Comparison of ENCODE assay signal across 1 cellular context in the genomic region with DNA sequence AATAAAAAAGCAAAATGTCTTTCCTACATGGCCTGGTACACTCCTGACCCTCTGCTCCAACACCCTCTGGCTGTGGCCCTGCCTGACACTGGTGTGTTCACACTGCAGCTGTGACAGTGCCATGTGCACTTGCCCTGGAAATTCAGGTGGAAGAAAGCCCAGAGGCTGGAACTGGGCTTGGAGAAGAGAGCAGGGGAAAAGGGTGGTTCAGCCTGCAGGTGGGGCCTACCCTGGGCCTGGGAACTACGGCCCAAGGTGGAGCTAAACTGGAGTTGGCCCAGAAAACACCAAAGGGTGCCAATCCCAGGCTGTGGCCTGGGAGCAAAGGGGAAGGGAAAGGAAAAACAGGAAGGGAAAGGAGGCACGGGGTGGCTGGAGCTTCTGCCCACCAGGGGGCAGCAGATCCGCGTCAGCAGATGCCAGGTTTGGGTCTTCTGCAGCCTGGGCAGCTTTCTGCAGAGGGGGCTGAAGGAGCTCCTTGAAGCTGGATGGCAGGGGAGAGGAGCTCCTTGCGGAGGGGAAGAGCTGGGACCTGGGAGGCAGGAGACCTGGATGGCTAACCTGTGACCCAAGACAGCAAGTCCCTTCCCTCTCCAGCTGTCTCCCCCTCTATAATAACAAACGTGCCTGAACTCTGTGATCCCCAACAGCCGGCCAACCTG.
A peak's percentile ranks its signal among the peaks of the same experiment; 100 is the strongest.
TF ChIP-seq lines count a peak whose summit lies in the region.

No MANE protein-coding gene starts in this region.

TF ChIP-seq in HepG2, 621 proteins besides CTCF, POLR2A, EP300 and RAD21 (continued from another document):
- TF ChIP-seq EEA1 (CRISPR knock-in tag; IDR thresholded peaks at IDR 0.05; ENCODE audit: borderline replicate concordance) (0 out of 2 replicates have a peak, but pooled peaks have one; percentile 19), HNRNPK (IDR thresholded peaks at IDR 0.05; ENCODE audit: low read depth, low read length, poor library complexity, severe bottlenecking) (no peak), CCDC6 (CRISPR knock-in tag; IDR thresholded peaks at IDR 0.05) (0 out of 2 replicates have a peak, but pooled peaks have one; percentile 38), RFX5 (IDR thresholded peaks at IDR 0.05; ENCODE audit: low read depth, low read length) (no peak), THAP11 (CRISPR knock-in tag; IDR thresholded peaks at IDR 0.05) (peak; percentile 67; the same call in 1 of the 2 replicates), ETV6 (CRISPR knock-in tag; conservative IDR thresholded peaks at IDR 0.05) (no peak), ZBTB7B (CRISPR knock-in tag; IDR thresholded peaks at IDR 0.05) (0 out of 2 replicates have a peak, but pooled peaks have one; percentile 46), SRY (CRISPR knock-in tag; IDR thresholded peaks at IDR 0.05) (0 out of 2 replicates have a peak, but pooled peaks have one; percentile 76), AGO2 (optimal IDR thresholded peaks at IDR 0.05; ENCODE audit: low read depth, low read length) (peak; percentile 47), ZNF569 (CRISPR knock-in tag; IDR thresholded peaks at IDR 0.05; ENCODE audit: borderline replicate concordance) (0 out of 2 replicates have a peak, but pooled peaks have one; percentile 55), BHLHE40 (IDR thresholded peaks at IDR 0.05; ENCODE audit: low read length) (peak; percentile 8; the same call in 1 of the 2 replicates), HDAC2 (CRISPR knock-in tag; IDR thresholded peaks at IDR 0.05) (peak; percentile 31; the same call in 1 of the 2 replicates), MAZ (IDR thresholded peaks at IDR 0.05; ENCODE audit: borderline replicate concordance, low read depth, low read length) (0 out of 2 replicates have a peak, but pooled peaks have one; percentile 22), MAZ (CRISPR knock-in tag; IDR thresholded peaks at IDR 0.05; ENCODE audit: low read depth) (no peak; the same call in 1 of the 2 replicates), HNRNPL (IDR thresholded peaks at IDR 0.05; ENCODE audit: low read depth, low read length) (peak; percentile 70; the same call in 1 of the 2 replicates), IRX3 (CRISPR knock-in tag; IDR thresholded peaks at IDR 0.05; ENCODE audit: borderline replicate concordance, low read depth) (0 out of 2 replicates have a peak, but pooled peaks have one; percentile 28), MIER2 (CRISPR knock-in tag; IDR thresholded peaks at IDR 0.05) (peak; percentile 70; the same call in 1 of the 2 replicates), ZZZ3 (CRISPR knock-in tag; IDR thresholded peaks at IDR 0.05; ENCODE audit: borderline replicate concordance) (no peak), ZNF879 (CRISPR knock-in tag; IDR thresholded peaks at IDR 0.05) (no peak), MIER3 (CRISPR knock-in tag; IDR thresholded peaks at IDR 0.05; ENCODE audit: borderline replicate concordance) (0 out of 2 replicates have a peak, but pooled peaks have one; percentile 52), ZNF101 (CRISPR knock-in tag; IDR thresholded peaks at IDR 0.05; ENCODE audit: borderline replicate concordance, low read depth) (no peak), NR2C2 (CRISPR knock-in tag; IDR thresholded peaks at IDR 0.05; ENCODE audit: borderline replicate concordance) (peak; percentile 24; the same call in 1 of the 2 replicates), ELF1 (CRISPR knock-in tag; IDR thresholded peaks at IDR 0.05) (peak; percentile 59), AHR (CRISPR knock-in tag; IDR thresholded peaks at IDR 0.05) (peak; percentile 63; the same call in 1 of the 2 replicates), SALL1 (CRISPR knock-in tag; IDR thresholded peaks at IDR 0.05) (peak; percentile 57; the same call in 1 of the 2 replicates), ZFX (CRISPR knock-in tag; IDR thresholded peaks at IDR 0.05; ENCODE audit: low read depth) (peak; percentile 42; the same call in 1 of the 2 replicates), HHEX (CRISPR knock-in tag; IDR thresholded peaks at IDR 0.05) (no peak), GATAD1 (CRISPR knock-in tag; IDR thresholded peaks at IDR 0.05) (0 out of 2 replicates have a peak, but pooled peaks have one; percentile 38)
- TF ChIP-seq, protein P1, sequence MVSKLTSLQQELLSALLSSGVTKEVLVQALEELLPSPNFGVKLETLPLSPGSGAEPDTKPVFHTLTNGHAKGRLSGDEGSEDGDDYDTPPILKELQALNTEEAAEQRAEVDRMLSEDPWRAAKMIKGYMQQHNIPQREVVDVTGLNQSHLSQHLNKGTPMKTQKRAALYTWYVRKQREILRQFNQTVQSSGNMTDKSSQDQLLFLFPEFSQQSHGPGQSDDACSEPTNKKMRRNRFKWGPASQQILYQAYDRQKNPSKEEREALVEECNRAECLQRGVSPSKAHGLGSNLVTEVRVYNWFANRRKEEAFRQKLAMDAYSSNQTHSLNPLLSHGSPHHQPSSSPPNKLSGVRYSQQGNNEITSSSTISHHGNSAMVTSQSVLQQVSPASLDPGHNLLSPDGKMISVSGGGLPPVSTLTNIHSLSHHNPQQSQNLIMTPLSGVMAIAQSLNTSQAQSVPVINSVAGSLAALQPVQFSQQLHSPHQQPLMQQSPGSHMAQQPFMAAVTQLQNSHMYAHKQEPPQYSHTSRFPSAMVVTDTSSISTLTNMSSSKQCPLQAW (CRISPR knock-in tag; IDR thresholded peaks at IDR 0.05) = peak; percentile 70
- TF ChIP-seq, protein P2, sequence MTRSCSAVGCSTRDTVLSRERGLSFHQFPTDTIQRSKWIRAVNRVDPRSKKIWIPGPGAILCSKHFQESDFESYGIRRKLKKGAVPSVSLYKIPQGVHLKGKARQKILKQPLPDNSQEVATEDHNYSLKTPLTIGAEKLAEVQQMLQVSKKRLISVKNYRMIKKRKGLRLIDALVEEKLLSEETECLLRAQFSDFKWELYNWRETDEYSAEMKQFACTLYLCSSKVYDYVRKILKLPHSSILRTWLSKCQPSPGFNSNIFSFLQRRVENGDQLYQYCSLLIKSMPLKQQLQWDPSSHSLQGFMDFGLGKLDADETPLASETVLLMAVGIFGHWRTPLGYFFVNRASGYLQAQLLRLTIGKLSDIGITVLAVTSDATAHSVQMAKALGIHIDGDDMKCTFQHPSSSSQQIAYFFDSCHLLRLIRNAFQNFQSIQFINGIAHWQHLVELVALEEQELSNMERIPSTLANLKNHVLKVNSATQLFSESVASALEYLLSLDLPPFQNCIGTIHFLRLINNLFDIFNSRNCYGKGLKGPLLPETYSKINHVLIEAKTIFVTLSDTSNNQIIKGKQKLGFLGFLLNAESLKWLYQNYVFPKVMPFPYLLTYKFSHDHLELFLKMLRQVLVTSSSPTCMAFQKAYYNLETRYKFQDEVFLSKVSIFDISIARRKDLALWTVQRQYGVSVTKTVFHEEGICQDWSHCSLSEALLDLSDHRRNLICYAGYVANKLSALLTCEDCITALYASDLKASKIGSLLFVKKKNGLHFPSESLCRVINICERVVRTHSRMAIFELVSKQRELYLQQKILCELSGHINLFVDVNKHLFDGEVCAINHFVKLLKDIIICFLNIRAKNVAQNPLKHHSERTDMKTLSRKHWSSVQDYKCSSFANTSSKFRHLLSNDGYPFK (CRISPR knock-in tag; IDR thresholded peaks at IDR 0.05; ENCODE audit: borderline replicate concordance) = no peak
- TF ChIP-seq, protein P3, sequence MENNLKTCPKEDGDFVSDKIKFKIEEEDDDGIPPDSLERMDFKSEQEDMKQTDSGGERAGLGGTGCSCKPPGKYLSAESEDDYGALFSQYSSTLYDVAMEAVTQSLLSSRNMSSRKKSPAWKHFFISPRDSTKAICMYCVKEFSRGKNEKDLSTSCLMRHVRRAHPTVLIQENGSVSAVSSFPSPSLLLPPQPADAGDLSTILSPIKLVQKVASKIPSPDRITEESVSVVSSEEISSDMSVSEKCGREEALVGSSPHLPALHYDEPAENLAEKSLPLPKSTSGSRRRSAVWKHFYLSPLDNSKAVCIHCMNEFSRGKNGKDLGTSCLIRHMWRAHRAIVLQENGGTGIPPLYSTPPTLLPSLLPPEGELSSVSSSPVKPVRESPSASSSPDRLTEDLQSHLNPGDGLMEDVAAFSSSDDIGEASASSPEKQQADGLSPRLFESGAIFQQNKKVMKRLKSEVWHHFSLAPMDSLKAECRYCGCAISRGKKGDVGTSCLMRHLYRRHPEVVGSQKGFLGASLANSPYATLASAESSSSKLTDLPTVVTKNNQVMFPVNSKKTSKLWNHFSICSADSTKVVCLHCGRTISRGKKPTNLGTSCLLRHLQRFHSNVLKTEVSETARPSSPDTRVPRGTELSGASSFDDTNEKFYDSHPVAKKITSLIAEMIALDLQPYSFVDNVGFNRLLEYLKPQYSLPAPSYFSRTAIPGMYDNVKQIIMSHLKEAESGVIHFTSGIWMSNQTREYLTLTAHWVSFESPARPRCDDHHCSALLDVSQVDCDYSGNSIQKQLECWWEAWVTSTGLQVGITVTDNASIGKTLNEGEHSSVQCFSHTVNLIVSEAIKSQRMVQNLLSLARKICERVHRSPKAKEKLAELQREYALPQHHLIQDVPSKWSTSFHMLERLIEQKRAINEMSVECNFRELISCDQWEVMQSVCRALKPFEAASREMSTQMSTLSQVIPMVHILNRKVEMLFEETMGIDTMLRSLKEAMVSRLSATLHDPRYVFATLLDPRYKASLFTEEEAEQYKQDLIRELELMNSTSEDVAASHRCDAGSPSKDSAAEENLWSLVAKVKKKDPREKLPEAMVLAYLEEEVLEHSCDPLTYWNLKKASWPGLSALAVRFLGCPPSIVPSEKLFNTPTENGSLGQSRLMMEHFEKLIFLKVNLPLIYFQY (CRISPR knock-in tag; IDR thresholded peaks at IDR 0.05; ENCODE audit: borderline replicate concordance) = peak; percentile 85
- TF ChIP-seq, protein P4, sequence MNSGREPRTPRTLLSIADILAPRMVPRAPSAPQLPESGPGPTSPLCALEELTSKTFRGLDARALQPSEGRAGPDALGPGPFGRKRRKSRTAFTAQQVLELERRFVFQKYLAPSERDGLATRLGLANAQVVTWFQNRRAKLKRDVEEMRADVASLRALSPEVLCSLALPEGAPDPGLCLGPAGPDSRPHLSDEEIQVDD (CRISPR knock-in tag; IDR thresholded peaks at IDR 0.05; ENCODE audit: borderline replicate concordance) = no peak
TF ChIP-seq in HepG2: peak in this region for 101.
